28 cellular contexts compared by ENCODE assay signal in the genomic region with DNA sequence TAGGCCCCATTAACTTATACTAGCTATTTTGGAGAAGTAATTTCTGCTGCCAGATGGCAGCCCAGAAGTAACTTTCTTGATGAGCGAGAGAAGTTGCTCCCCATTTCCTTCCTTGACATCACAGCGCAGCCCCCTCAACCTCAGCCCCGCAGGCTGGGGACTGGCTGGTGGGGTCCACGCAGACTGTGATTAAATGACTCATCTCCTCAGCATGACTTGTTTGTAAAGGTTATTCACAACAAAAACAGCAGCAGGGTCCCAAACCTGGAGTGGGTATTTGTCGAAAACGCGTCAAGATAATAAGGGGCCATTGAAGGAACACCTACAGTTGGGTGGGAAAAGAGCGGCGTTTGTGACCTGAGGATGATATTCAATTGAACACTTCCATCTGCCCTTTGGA.
"Had no signal": no experiment of that assay in that cellular context is flagged by ENCODE, and none has a peak within 500 bp of the region (broad histone marks: within the 10 kb centered on the region; RNA-seq: fewer than 3 reads in every experiment).

No MANE protein-coding gene starts in this region.

- H3K27ac ChIP-seq: neutrophil, ovary, parathyroid adenoma, psoas muscle, right lobe of liver, sigmoid colon, thoracic aorta, thyroid gland, tibial nerve, upper lobe of left lung had no signal

- H3K36me3 ChIP-seq: neutrophil, ovary, right lobe of liver, sigmoid colon, thoracic aorta, thyroid gland, tibial nerve, upper lobe of left lung had no signal

- H3K27ac Mint-ChIP-seq: naive thymus-derived CD4-positive, alpha-beta T cell; natural killer cell; progenitor cell of endocrine pancreas; stimulated activated memory B cell treated with anti-CD40 and anti-IgM and Interleukin-4, amounts not matched to agents 10 μg/mL and 1 μg/mL and 100 μg/mL, for 72 hours; stimulated activated naive CD8-positive, alpha-beta T cell treated with anti-CD3 and anti-CD28 coated beads, Interleukin-15, amount 100 ng/mL, for 72 hours had no signal

- H3K9ac ChIP-seq: parathyroid adenoma had no signal

- H3K9me3 ChIP-seq: neutrophil, ovary, psoas muscle, right lobe of liver, sigmoid colon, thoracic aorta, thyroid gland, tibial nerve, upper lobe of left lung had no signal

- H3K4me1 ChIP-seq: parathyroid adenoma, psoas muscle, right lobe of liver, sigmoid colon, thyroid gland, tibial nerve, upper lobe of left lung had no signal

- H3K4me1 Mint-ChIP-seq: naive thymus-derived CD4-positive, alpha-beta T cell; natural killer cell; neural crest cell; stimulated activated memory B cell treated with anti-CD40 and anti-IgM and Interleukin-4, amounts not matched to agents 10 μg/mL and 1 μg/mL and 100 μg/mL, for 72 hours; stimulated activated naive CD8-positive, alpha-beta T cell treated with anti-CD3 and anti-CD28 coated beads, Interleukin-15, amount 100 ng/mL, for 72 hours had no signal

- H3K4me3 ChIP-seq: ovary, psoas muscle, right lobe of liver, sigmoid colon, thoracic aorta, thyroid gland, tibial nerve, upper lobe of left lung had no signal

- H3K36me3 Mint-ChIP-seq: naive thymus-derived CD4-positive, alpha-beta T cell; natural killer cell; stimulated activated memory B cell treated with anti-CD40 and anti-IgM and Interleukin-4, amounts not matched to agents 10 μg/mL and 1 μg/mL and 100 μg/mL, for 72 hours had no signal

- DNase-seq: naive thymus-derived CD4-positive, alpha-beta T cell; natural killer cell; nucleus accumbens; ovary; posterior cingulate gyrus; psoas muscle; right cardiac atrium; right lobe of liver; sigmoid colon; small intestine; stimulated activated CD4-positive, alpha-beta T cell treated with anti-CD3 and anti-CD28 coated beads, Interleukin-15, amount 100 ng/mL, for 24 hours; stimulated activated CD4-positive, alpha-beta T cell treated with anti-CD3 and anti-CD28 coated beads, Interleukin-2, amount 100 ng/mL, for 24 hours; stimulated activated CD4-positive, alpha-beta T cell treated with anti-CD3 and anti-CD28 coated beads, Interleukin-2, amount 100 ng/mL, for 48 hours; stimulated activated CD4-positive, alpha-beta T cell treated with anti-CD3 and anti-CD28 coated beads, Interleukin-4, amount 100 ng/mL, for 24 hours; stimulated activated naive CD4-positive, alpha-beta T cell; stimulated activated naive CD8-positive, alpha-beta T cell treated with anti-CD3 and anti-CD28 coated beads, Interleukin-15, amount 100 ng/mL, for 72 hours; stimulated activated naive CD8-positive, alpha-beta T cell treated with anti-CD3 and anti-CD28 coated beads, Interleukin-15, Interleukin-2, amounts not matched to agents 100 U/mL and 50 U/mL, for 24 hours; thyroid gland; trophoblast cell; upper lobe of left lung had no signal

- H3K4me3 Mint-ChIP-seq: naive thymus-derived CD4-positive, alpha-beta T cell; natural killer cell; nephron; neural crest cell; stimulated activated memory B cell treated with anti-CD40 and anti-IgM and Interleukin-4, amounts not matched to agents 10 μg/mL and 1 μg/mL and 100 μg/mL, for 72 hours; stimulated activated naive CD8-positive, alpha-beta T cell treated with anti-CD3 and anti-CD28 coated beads, Interleukin-15, amount 100 ng/mL, for 72 hours had no signal

- ATAC-seq: naive thymus-derived CD4-positive, alpha-beta T cell; natural killer cell; psoas muscle; right cardiac atrium; right lobe of liver; stimulated activated memory B cell treated with anti-CD40 and anti-IgM and Interleukin-4, amounts not matched to agents 10 μg/mL and 1 μg/mL and 100 μg/mL, for 72 hours; stimulated activated naive CD8-positive, alpha-beta T cell treated with anti-CD3 and anti-CD28 coated beads, Interleukin-15, amount 100 ng/mL, for 72 hours; stimulated activated naive CD8-positive, alpha-beta T cell treated with anti-CD3 and anti-CD28 coated beads, Interleukin-15, Interleukin-2, amounts not matched to agents 100 U/mL and 50 U/mL, for 24 hours had no signal

- H3K27me3 ChIP-seq: neutrophil, ovary, right lobe of liver, sigmoid colon, thyroid gland, tibial nerve, upper lobe of left lung had no signal

- H3K9me3 Mint-ChIP-seq: nephron; stimulated activated memory B cell treated with anti-CD40 and anti-IgM and Interleukin-4, amounts not matched to agents 10 μg/mL and 1 μg/mL and 100 μg/mL, for 72 hours; stimulated activated naive CD8-positive, alpha-beta T cell treated with anti-CD3 and anti-CD28 coated beads, Interleukin-15, amount 100 ng/mL, for 72 hours had no signal
